ENCODE assay signal across 8 cellular contexts in genomic region chr22:29040385-29041275, GRCh38. TPM values are rescaled to one million over a fixed set of nuclear protein-coding genes. Genes with fewer than 3 reads are reported as not detected.
DNase-seq lines count a peak whose midpoint lies in the region; ATAC-seq and TF ChIP-seq lines count a peak whose summit lies in the region.

No MANE protein-coding gene starts in this region.

- H3K4me1 ChIP-seq in gastrocnemius medialis: peaks cover 0 to 10% of the 10 kb centered on the region in 2 donors

- H3K9me3 Mint-ChIP-seq in T-cell: no peaks in the 10 kb centered on the region

- in situ Hi-C loops in gastrocnemius medialis (cut with MboI; ENCODE audit: low sequenced_read_pairs in 4 of 4): loop anchor here (5.0 to 25.0 kb wide), 2 partner anchors 183 to 428 kb away; no protein-coding TSS in a partner anchor

- no peak for TF ChIP-seq POLR2A in gastrocnemius medialis (IDR thresholded peaks at IDR 0.05)

- ATAC-seq in T-cell (replicated peaks in 1 of 4) (peak; percentile 64 to 78 (median 68)), gastrocnemius medialis (peak; percentile 53 to 82), HG02840 (IDR thresholded peaks at IDR 0.05; ENCODE audit: low FRiP score, unreplicated experiment) (no peak)

- POLR2A ChIA-PET in T-cell (lab: Charles Lee): interaction anchor here in 1 of 2 donors (0.6 to 0.7 kb wide), 4 partner anchors 67 to 211 kb away, joined by 3 to 12 read pairs (median 6); no protein-coding TSS in a partner anchor

- no peaks in the 10 kb centered on the region for H3K27me3 Mint-ChIP-seq in T-cell

- H3K4me3 Mint-ChIP-seq in T-cell: no peak overlapping the region

- no peaks in the 10 kb centered on the region for H3K36me3 Mint-ChIP-seq in T-cell

- DNase-seq in GM06990 (ENCODE audit: extremely low read depth, insufficient read length) (no peak), NCI-H1092 (lab: John Stamatoyannopoulos, UW) (peak; percentile 48), T-cell (peak in 33 of 34 experiments; percentile 16 to 72 (median 55)), anterior cingulate cortex (lab: John Stamatoyannopoulos, UW) (peak in 47 of 58 donors; percentile 14 to 83 (median 42)), hepatic stellate cell (ENCODE audit: low spot score) (peak; percentile 67), gastrocnemius medialis (peak; percentile 41 to 44), NCI-H1048 (lab: John Stamatoyannopoulos, UW) (no peak)

- H3K9me3 ChIP-seq in gastrocnemius medialis: no peaks in the 10 kb centered on the region

- TF ChIP-seq CTCF in GM06990 (IDR thresholded peaks at IDR 0.05; ENCODE audit: insufficient read depth, low read length, poor library complexity, severe bottlenecking) (peak; percentile 89), gastrocnemius medialis (IDR thresholded peaks at IDR 0.05 in 4 of 5, conservative IDR thresholded peaks at IDR 0.05 in 1 of 5) (peak; percentile 93 to 98 (median 95))

- no peak overlapping the region for H3K27ac Mint-ChIP-seq in T-cell

- H3K4me1 Mint-ChIP-seq in T-cell: no peaks in the 10 kb centered on the region

- intact Hi-C loops in gastrocnemius medialis (cut with DNase I; ENCODE audit: low total_unique reads): loop anchor here (1.0 kb wide), 1 partner anchor 185 kb away; no protein-coding TSS in a partner anchor

- H3K27me3 ChIP-seq in GM06990 (replicated peaks; ENCODE audit: control insufficient read depth, insufficient read depth, low read length) (no peaks in the 10 kb centered on the region; the same call in none of the 2 replicates), gastrocnemius medialis (no peaks in the 10 kb centered on the region)

- H3K27ac ChIP-seq in gastrocnemius medialis: no peak overlapping the region

- no peak overlapping the region for H3K4me3 ChIP-seq in GM06990 (replicated peaks; ENCODE audit: low read depth, low read length)
- H3K4me3 ChIP-seq in gastrocnemius medialis: no peak overlapping the region

- CTCF ChIA-PET in T-cell (lab: Charles Lee): interaction anchor here (0.6 to 3.6 kb wide), 24 partner anchors 11 to 1021 kb away, joined by 3 to 49 read pairs (median 4); partner anchors contain the start of genes CHEK2 (in 1 of the 2) and HSCB (in 1 of the 2)

- H3K36me3 ChIP-seq in GM06990 (ENCODE audit: control insufficient read depth, insufficient read depth, low read length) (no peaks in the 10 kb centered on the region), gastrocnemius medialis (peaks cover 0 to 5% of the 10 kb centered on the region in 2 donors)

RNA-seq across cellular contexts. Expression of gene C22orf31, which starts 21.0 kb away (rescaled TPM):
- total RNA-seq in T-cell (not detected), gastrocnemius medialis (not detected)

RNA-seq across cellular contexts. Expression of gene KREMEN1, which starts 32.2 kb away (rescaled TPM):
- total RNA-seq in T-cell (under 1 TPM in 3 of 5 donors, not detected in 2; 0.20 to 0.25 (median 0.20) TPM), gastrocnemius medialis (10 to 100 TPM in 3 of 4 donors, 1 to 10 TPM in 1; 7.5 to 35.8 (median 15.4) TPM)

Comparison
In these comparisons a context has a peak if more than half of its experiments do, and no peak if none do; other contexts are left out.
1. DNase-seq: peak in NCI-H1092 (single experiment), T-cell (33 of 34), anterior cingulate cortex (47 of 58), hepatic stellate cell (single experiment) and gastrocnemius medialis (2 of 2); none in GM06990 (single experiment) and NCI-H1048 (single experiment).
2. RNA of gene KREMEN1, which starts 32.2 kb away (total RNA-seq): 7.5 to 35.8 TPM in gastrocnemius medialis; 0.20 to 0.25 TPM in T-cell; every median in the first group is over 4 times any median in the second.